Comparison of ENCODE assay signal across 8 cellular contexts in genomic region chrX:43559643-43560042, GRCh38.
DNase-seq lines count a peak whose midpoint lies in the region; TF ChIP-seq lines count a peak whose summit lies in the region.

No MANE protein-coding gene starts in this region.

- TF ChIP-seq CTCF in fibroblast of villous mesenchyme (IDR thresholded peaks at IDR 0.05; ENCODE audit: insufficient read depth, low read depth, low read length), result peak; percentile 63

- H3K4me3 ChIP-seq in fibroblast of villous mesenchyme (ENCODE audit: low read depth, low read length), result no peak overlapping the region

- peak; percentile 0 to 5 (median 2) for DNase-seq in activated CD4-positive, CD25-positive, alpha-beta regulatory T cell (lab: John Stamatoyannopoulos, UW)
- DNase-seq in activated CD4-positive, CD25-positive, alpha-beta regulatory T cell treated with anti-CD3 and anti-CD28 coated beads, Interleukin-2, amount 50 U/mL, for 72 hours, result no peak
- peak; percentile 62 for DNase-seq in NCI-H510A treated with DMSO at 0.1 percent for 48 hours (lab: John Stamatoyannopoulos, UW)
- peak; percentile 2 for DNase-seq in activated T-cell treated with anti-CD3 and anti-CD28 coated beads for 24 hours (ENCODE audit: low read depth)
- peak; percentile 51 for DNase-seq in fibroblast of villous mesenchyme (ENCODE audit: low read depth)
- DNase-seq in occipital lobe (lab: John Stamatoyannopoulos, UW), result peak; percentile 4
- no peak for DNase-seq in NCI-H146 (lab: John Stamatoyannopoulos, UW)
- no peak for DNase-seq in amniotic stem cell (lab: John Stamatoyannopoulos, UW)

Comparison
In these comparisons a context has a peak if more than half of its experiments do, and no peak if none do; other contexts are left out.
1. DNase-seq: peak in activated CD4-positive, CD25-positive, alpha-beta regulatory T cell (4 of 4), NCI-H510A treated with DMSO at 0.1 percent for 48 hours (single experiment), activated T-cell treated with anti-CD3 and anti-CD28 coated beads for 24 hours (single experiment), fibroblast of villous mesenchyme (single experiment) and occipital lobe (single experiment); none in activated CD4-positive, CD25-positive, alpha-beta regulatory T cell treated with anti-CD3 and anti-CD28 coated beads, Interleukin-2, amount 50 U/mL, for 72 hours (single experiment), NCI-H146 (single experiment) and amniotic stem cell (single experiment).